Comparison of ENCODE assay signal across 1 cellular context in genomic region chr13:40622761-40623160, GRCh38.
TF ChIP-seq lines count a peak whose summit lies in the region.

No MANE protein-coding gene starts in this region.

TF ChIP-seq in H1, 55 proteins besides CTCF, POLR2A, EP300 and RAD21:
- TF ChIP-seq CHD7 (IDR thresholded peaks at IDR 0.05; ENCODE audit: insufficient replicate concordance, low read length) (no peak), SIX5 (IDR thresholded peaks at IDR 0.05; ENCODE audit: low read depth, low read length) (no peak), SUZ12 (IDR thresholded peaks at IDR 0.05; ENCODE audit: low read length) (no peak), JUN (IDR thresholded peaks at IDR 0.05; ENCODE audit: low read depth, low read length) (no peak), CBX5 (IDR thresholded peaks at IDR 0.05; ENCODE audit: low read depth, low read length) (no peak), RFX5 (IDR thresholded peaks at IDR 0.05; ENCODE audit: borderline replicate concordance, low read depth, low read length) (no peak), GABPA (IDR thresholded peaks at IDR 0.05; ENCODE audit: borderline replicate concordance, insufficient read depth, low read length) (no peak), POLR2AphosphoS5 (IDR thresholded peaks at IDR 0.05; ENCODE audit: low read depth, low read length) (no peak)
